In the genomic region with DNA sequence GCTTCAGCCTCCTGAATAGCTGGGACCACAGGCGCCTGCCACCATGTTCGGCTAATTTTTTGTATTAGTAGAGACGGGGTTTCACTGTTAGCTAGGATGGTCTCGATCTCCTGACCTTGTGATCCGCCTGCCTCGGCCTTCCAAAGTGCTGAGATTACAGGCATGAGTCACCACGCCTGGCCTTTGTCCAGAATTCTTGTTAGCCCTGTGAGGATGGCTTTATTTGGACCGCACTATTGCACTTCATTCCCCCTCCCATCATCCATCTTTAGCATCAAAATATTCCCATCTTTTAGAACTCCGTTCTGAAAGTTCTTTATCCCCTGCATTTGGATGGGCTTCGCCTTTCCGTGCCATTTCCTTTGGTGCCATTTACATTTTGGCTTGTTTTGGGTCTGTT, we compare ENCODE assay signal across 1 cellular context.
TF ChIP-seq lines count a peak whose summit lies in the region.

No MANE protein-coding gene starts in this region.

TF ChIP-seq in K562, 482 proteins besides CTCF, POLR2A, EP300 and RAD21:
- TF ChIP-seq ZKSCAN1 (IDR thresholded peaks at IDR 0.05; ENCODE audit: low read depth, low read length) (no peak), FOSL1 (tag; conservative IDR thresholded peaks at IDR 0.05) (peak; percentile 76), SMAD1 (IDR thresholded peaks at IDR 0.05; ENCODE audit: low read depth, low read length, partially characterized antibody) (no peak), ZNF561 (CRISPR knock-in tag; conservative IDR thresholded peaks at IDR 0.05) (no peak), ELF1 (tag; IDR thresholded peaks at IDR 0.05) (no peak), ZNF224 (CRISPR knock-in tag; IDR thresholded peaks at IDR 0.05) (no peak), TGIF2 (CRISPR knock-in tag; IDR thresholded peaks at IDR 0.05) (no peak), TOE1 (IDR thresholded peaks at IDR 0.05; ENCODE audit: borderline replicate concordance) (no peak), TOE1 (CRISPR knock-in tag; IDR thresholded peaks at IDR 0.05; ENCODE audit: borderline replicate concordance, low read depth) (no peak), NFIC (IDR thresholded peaks at IDR 0.05) (peak; percentile 89), HDAC8 (tag; IDR thresholded peaks at IDR 0.05) (no peak), KDM1A (IDR thresholded peaks at IDR 0.05) (peak; percentile 66 to 69; a peak in 3 of 4 replicates), SMAD2 (IDR thresholded peaks at IDR 0.05; ENCODE audit: low read depth, low read length) (no peak), FIP1L1 (IDR thresholded peaks at IDR 0.05; ENCODE audit: low read depth, low read length, poor library complexity, severe bottlenecking) (no peak), CBFA2T3 (IDR thresholded peaks at IDR 0.05) (peak; percentile 7; the same call in 1 of the 2 replicates), MXI1 (IDR thresholded peaks at IDR 0.05; ENCODE audit: low read depth, low read length) (no peak), ZBTB7A (IDR thresholded peaks at IDR 0.05; ENCODE audit: borderline replicate concordance, control insufficient read depth, low read depth, low read length) (no peak), JUND (IDR thresholded peaks at IDR 0.05; ENCODE audit: borderline replicate concordance, low read depth, low read length) (peak; percentile 74), JUND (tag; IDR thresholded peaks at IDR 0.05; ENCODE audit: borderline replicate concordance, low read depth, low read length) (peak; percentile 38; the same call in 1 of the 3 replicates)
- TF ChIP-seq, protein P1, sequence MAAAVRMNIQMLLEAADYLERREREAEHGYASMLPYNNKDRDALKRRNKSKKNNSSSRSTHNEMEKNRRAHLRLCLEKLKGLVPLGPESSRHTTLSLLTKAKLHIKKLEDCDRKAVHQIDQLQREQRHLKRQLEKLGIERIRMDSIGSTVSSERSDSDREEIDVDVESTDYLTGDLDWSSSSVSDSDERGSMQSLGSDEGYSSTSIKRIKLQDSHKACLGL (CRISPR knock-in tag; IDR thresholded peaks at IDR 0.05; ENCODE audit: borderline replicate concordance, poor library complexity, severe bottlenecking) = no peak
- TF ChIP-seq, protein P2, sequence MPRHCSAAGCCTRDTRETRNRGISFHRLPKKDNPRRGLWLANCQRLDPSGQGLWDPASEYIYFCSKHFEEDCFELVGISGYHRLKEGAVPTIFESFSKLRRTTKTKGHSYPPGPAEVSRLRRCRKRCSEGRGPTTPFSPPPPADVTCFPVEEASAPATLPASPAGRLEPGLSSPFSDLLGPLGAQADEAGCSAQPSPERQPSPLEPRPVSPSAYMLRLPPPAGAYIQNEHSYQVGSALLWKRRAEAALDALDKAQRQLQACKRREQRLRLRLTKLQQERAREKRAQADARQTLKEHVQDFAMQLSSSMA (CRISPR knock-in tag; IDR thresholded peaks at IDR 0.05) = no peak
- TF ChIP-seq, protein P3, sequence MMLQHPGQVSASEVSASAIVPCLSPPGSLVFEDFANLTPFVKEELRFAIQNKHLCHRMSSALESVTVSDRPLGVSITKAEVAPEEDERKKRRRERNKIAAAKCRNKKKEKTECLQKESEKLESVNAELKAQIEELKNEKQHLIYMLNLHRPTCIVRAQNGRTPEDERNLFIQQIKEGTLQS (IDR thresholded peaks at IDR 0.05) = peak; percentile 81
- TF ChIP-seq, protein P3 (CRISPR knock-in tag; conservative IDR thresholded peaks at IDR 0.05) = no peak
TF ChIP-seq in K562: peak in this region for 6.
